17 cellular contexts compared by ENCODE assay signal in the genomic region with DNA sequence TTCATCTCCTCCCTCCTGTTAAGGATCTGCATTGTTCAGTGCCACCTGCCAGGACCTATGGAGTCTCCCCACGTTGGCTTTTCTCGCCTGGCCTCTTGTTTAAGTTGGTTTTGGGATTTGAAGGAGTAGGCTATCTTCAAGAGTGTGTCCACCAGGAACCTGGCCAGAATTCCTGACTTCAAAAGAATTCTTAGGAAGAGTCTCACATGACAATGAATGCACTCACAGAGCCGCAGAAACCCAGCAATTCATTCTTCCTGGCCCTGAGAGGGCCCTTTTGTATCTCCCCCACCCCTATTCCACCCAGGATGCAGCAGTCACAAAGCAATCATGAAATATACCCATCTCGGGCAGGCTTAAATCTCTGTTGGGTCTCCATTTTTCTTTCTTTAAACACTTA.
"Had no signal": no experiment of that assay in that cellular context is flagged by ENCODE, and none has a peak within 500 bp of the region (broad histone marks: within the 10 kb centered on the region; RNA-seq: fewer than 3 reads in every experiment).

No MANE protein-coding gene starts in this region.

- H3K27ac ChIP-seq: heart left ventricle, neutrophil, spleen, testis, tibial nerve, upper lobe of right lung had no signal

- H3K27me3 ChIP-seq: spleen, testis, tibial nerve, upper lobe of right lung had no signal

- H3K36me3 ChIP-seq: heart left ventricle, neutrophil, spleen, tibial nerve, upper lobe of right lung had no signal

- H3K4me1 ChIP-seq: heart left ventricle, testis, upper lobe of right lung had no signal

- H3K9me3 ChIP-seq: heart left ventricle, mucosa of descending colon, neutrophil, spleen, testis, tibial nerve, upper lobe of right lung had no signal

- H3K4me3 ChIP-seq: heart left ventricle, mucosa of descending colon, spleen, testis, tibial nerve, upper lobe of right lung had no signal

- DNase-seq: erythroblast; heart left ventricle; hippocampal formation; left colon; left ventricle myocardium superior; mucosa of descending colon; naive thymus-derived CD8-positive, alpha-beta T cell; posterior cingulate gyrus; spleen; stimulated activated CD4-positive, alpha-beta T cell treated with anti-CD3 and anti-CD28 coated beads, Interleukin-2, amount 100 ng/mL, for 24 hours; stimulated activated CD4-positive, alpha-beta T cell treated with anti-CD3 and anti-CD28 coated beads, Interleukin-4, amount 100 ng/mL, for 4 hours; stimulated activated naive B cell treated with anti-CD40 and anti-IgM and Interleukin-4, amounts not matched to agents 10 μg/mL and 1 μg/mL and 100 μg/mL, for 72 hours; stimulated activated naive CD8-positive, alpha-beta T cell treated with anti-CD3 and anti-CD28 coated beads, Interleukin-15, amount 100 ng/mL, for 72 hours; testis; upper lobe of right lung had no signal
